8 cellular contexts compared by ENCODE assay signal in the genomic region with DNA sequence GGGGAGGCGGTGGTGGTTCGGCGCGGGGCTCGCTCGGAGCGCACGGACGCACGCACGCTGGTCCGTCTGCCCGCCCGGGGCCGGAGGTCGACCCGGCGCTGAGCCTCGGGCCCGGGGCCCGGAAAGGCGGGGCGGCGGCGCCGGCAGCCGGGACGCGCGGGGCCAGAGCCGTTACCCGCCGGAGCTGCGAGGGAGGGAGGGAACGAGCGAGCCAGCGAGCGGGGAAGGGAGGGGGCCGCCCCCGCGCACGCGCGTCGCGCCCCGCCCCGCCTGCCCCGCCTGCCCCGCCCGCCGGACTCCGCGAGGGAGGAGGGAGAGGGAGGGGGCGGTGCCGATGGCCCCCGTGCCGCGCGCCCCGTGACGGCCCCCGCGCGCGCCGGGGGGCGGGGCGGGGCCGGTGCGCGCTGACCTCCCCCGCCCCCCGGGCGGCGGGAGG. TPM values are rescaled to one million over a fixed set of nuclear protein-coding genes. Genes with fewer than 3 reads are reported as not detected.
DNase-seq lines count a peak whose midpoint lies in the region; ATAC-seq and TF ChIP-seq lines count a peak whose summit lies in the region.

No MANE protein-coding gene starts in this region.

- peak overlapping the region; percentile 17 for H3K4me3 ChIP-seq in AG09309 (ENCODE audit: control insufficient read depth, low read depth, low read length)

- peaks cover 39% of the 10 kb centered on the region for H3K4me1 Mint-ChIP-seq in activated CD4-positive, alpha-beta T cell treated with anti-CD3 and anti-CD28 coated beads, Interleukin-2, amount 10 ng/mL, durations not matched to agents 7 days and 5 days
- peaks cover 31% of the 10 kb centered on the region for H3K4me1 Mint-ChIP-seq in endothelial cell (ENCODE audit: unreplicated experiment)

- no peak overlapping the region for H3K4me3 Mint-ChIP-seq in activated CD4-positive, alpha-beta T cell treated with anti-CD3 and anti-CD28 coated beads, Interleukin-2, amount 10 ng/mL, durations not matched to agents 7 days and 5 days
- H3K4me3 Mint-ChIP-seq in endothelial cell (ENCODE audit: unreplicated experiment), result no peak overlapping the region

- TF ChIP-seq CTCF in AG09309 (IDR thresholded peaks at IDR 0.05; ENCODE audit: control insufficient read depth, insufficient read depth, low read depth, low read length, missing control alignments) (no peak), endothelial cell (IDR thresholded peaks at IDR 0.05; ENCODE audit: unreplicated experiment) (no peak)

- CTCF ChIA-PET in activated CD4-positive, alpha-beta T cell treated with anti-CD3 and anti-CD28 coated beads, Interleukin-2, amount 10 ng/mL, durations not matched to agents 7 days and 5 days (lab: Charles Lee), result no interaction called here

- TF ChIP-seq POLR2A in GM18505 (IDR thresholded peaks at IDR 0.05; ENCODE audit: borderline replicate concordance, extremely low read depth, insufficient read depth, insufficient read length), result peak; percentile 14

- H3K27me3 Mint-ChIP-seq in activated CD4-positive, alpha-beta T cell treated with anti-CD3 and anti-CD28 coated beads, Interleukin-2, amount 10 ng/mL, durations not matched to agents 7 days and 5 days, result no peaks in the 10 kb centered on the region
- peaks cover 15% of the 10 kb centered on the region for H3K27me3 Mint-ChIP-seq in endothelial cell (ENCODE audit: unreplicated experiment)

- H3K36me3 Mint-ChIP-seq in activated CD4-positive, alpha-beta T cell treated with anti-CD3 and anti-CD28 coated beads, Interleukin-2, amount 10 ng/mL, durations not matched to agents 7 days and 5 days (ENCODE audit: low read depth), result peaks cover 12% of the 10 kb centered on the region
- peaks cover 15% of the 10 kb centered on the region for H3K36me3 Mint-ChIP-seq in endothelial cell (ENCODE audit: low read depth, unreplicated experiment)

- POLR2A ChIA-PET in activated CD4-positive, alpha-beta T cell treated with anti-CD3 and anti-CD28 coated beads, Interleukin-2, amount 10 ng/mL, durations not matched to agents 7 days and 5 days (lab: Charles Lee), result interaction anchor here (0.8 kb wide), 1 partner anchor 42 kb away, joined by 4 read pairs; a partner anchor contains a TSS

- ATAC-seq in GM18505 (IDR thresholded peaks at IDR 0.05; ENCODE audit: unreplicated experiment) (peak; percentile 45), HG02943 (IDR thresholded peaks at IDR 0.05; ENCODE audit: low read depth, unreplicated experiment) (peak; percentile 14)

- no peaks in the 10 kb centered on the region for H3K9me3 Mint-ChIP-seq in activated CD4-positive, alpha-beta T cell treated with anti-CD3 and anti-CD28 coated beads, Interleukin-2, amount 10 ng/mL, durations not matched to agents 7 days and 5 days
- no peaks in the 10 kb centered on the region for H3K9me3 Mint-ChIP-seq in endothelial cell (ENCODE audit: unreplicated experiment)

- no peak overlapping the region for H3K27ac Mint-ChIP-seq in activated CD4-positive, alpha-beta T cell treated with anti-CD3 and anti-CD28 coated beads, Interleukin-2, amount 10 ng/mL, durations not matched to agents 7 days and 5 days
- H3K27ac Mint-ChIP-seq in endothelial cell (ENCODE audit: unreplicated experiment), result no peak overlapping the region

- DNase-seq in AG09309 (ENCODE audit: low read depth) (no peak), NCI-H2196 (lab: John Stamatoyannopoulos, UW; ENCODE audit: unreplicated experiment) (peak; percentile 90), endothelial cell (ENCODE audit: low spot score) (peak; percentile 54), midbrain (lab: John Stamatoyannopoulos, UW) (peak; percentile 81)
- peak; percentile 83 for DNase-seq in activated CD4-positive, alpha-beta T cell treated with anti-CD3 and anti-CD28 coated beads, Interleukin-2, amount 10 ng/mL, durations not matched to agents 7 days and 5 days
- DNase-seq in stimulated activated CD8-positive, alpha-beta memory T cell treated with anti-CD3 and anti-CD28 coated beads, Interleukin-4, amount 100 ng/mL, for 48 hours, result peak; percentile 85

RNA-seq across cellular contexts. Expression of a gene that starts 15.0 kb away (rescaled TPM):
- 10 to 100 TPM; 69.3 to 81.0 TPM for total RNA-seq in activated CD4-positive, alpha-beta T cell treated with anti-CD3 and anti-CD28 coated beads, Interleukin-2, amount 10 ng/mL, durations not matched to agents 7 days and 5 days
- total RNA-seq in endothelial cell (ENCODE audit: unreplicated experiment), result 85.7 TPM

RNA-seq across cellular contexts. Expression of a gene that starts 17.8 kb away (rescaled TPM):
- total RNA-seq in activated CD4-positive, alpha-beta T cell treated with anti-CD3 and anti-CD28 coated beads, Interleukin-2, amount 10 ng/mL, durations not matched to agents 7 days and 5 days, result under 1 TPM; 0.54 to 0.62 TPM
- total RNA-seq in endothelial cell (ENCODE audit: unreplicated experiment), result 1.1 TPM

RNA-seq across cellular contexts. Expression of a gene that starts 18.3 kb away (rescaled TPM):
- 10 to 100 TPM; 43.5 to 46.6 TPM for total RNA-seq in activated CD4-positive, alpha-beta T cell treated with anti-CD3 and anti-CD28 coated beads, Interleukin-2, amount 10 ng/mL, durations not matched to agents 7 days and 5 days
- total RNA-seq in endothelial cell (ENCODE audit: unreplicated experiment), result 61.4 TPM

RNA-seq across cellular contexts. Expression of a gene that starts 29.0 kb away (rescaled TPM):
- not detected for total RNA-seq in activated CD4-positive, alpha-beta T cell treated with anti-CD3 and anti-CD28 coated beads, Interleukin-2, amount 10 ng/mL, durations not matched to agents 7 days and 5 days
- 3.9 TPM for total RNA-seq in endothelial cell (ENCODE audit: unreplicated experiment)

RNA-seq across cellular contexts. Expression of a gene that starts 29.2 kb away (rescaled TPM):
- 10 to 100 TPM; 56.5 to 57.9 TPM for total RNA-seq in activated CD4-positive, alpha-beta T cell treated with anti-CD3 and anti-CD28 coated beads, Interleukin-2, amount 10 ng/mL, durations not matched to agents 7 days and 5 days
- 109 TPM for total RNA-seq in endothelial cell (ENCODE audit: unreplicated experiment)
